8 cellular contexts compared by ENCODE assay signal in genomic region chr5:181169459-181170236, GRCh38.
DNase-seq lines count a peak whose midpoint lies in the region; TF ChIP-seq lines count a peak whose summit lies in the region.
"Not testable (repeated sequence)": the region's sequence is repeated elsewhere in the genome, so short reads cannot be mapped to it uniquely, and the experiment has no call there.

No MANE protein-coding gene starts in this region.

- POLR2A ChIA-PET in AG04449 (lab: Yijun Ruan, JAX): not testable (repeated sequence)

- peak overlapping the region; percentile 43 for H3K4me3 ChIP-seq in AG04449 (ENCODE audit: low read depth, low read length)

- DNase-seq in AG04449 (ENCODE audit: low read depth, low spot score): not testable (repeated sequence)
- DNase-seq in GM19238 (ENCODE audit: insufficient read length, low spot score): peak; percentile 11
- DNase-seq in HuH-7 (ENCODE audit: low spot score): peak; percentile 63
- DNase-seq in activated CD8-positive, alpha-beta memory T cell treated with anti-CD3 and anti-CD28 coated beads for 4 hours (ENCODE audit: low read depth in 2 of 2): peak; percentile 45 to 57
- peak; percentile 71 for DNase-seq in cerebellar cortex (ENCODE audit: low spot score)
- DNase-seq in iris pigment epithelial cell (ENCODE audit: low read depth): peak; percentile 74
- DNase-seq in stimulated activated CD4-positive, alpha-beta T cell treated with anti-CD3 and anti-CD28 coated beads, Interleukin-15, amount 100 ng/mL, for 24 hours: peak; percentile 91

- 0 out of 2 replicates have a peak, but pooled peaks have one; percentile 18 for TF ChIP-seq POLR2A in Raji (IDR thresholded peaks at IDR 0.05; ENCODE audit: insufficient read depth, low read depth, low read length)

- TF ChIP-seq CTCF in AG04449 (IDR thresholded peaks at IDR 0.05; ENCODE audit: insufficient read depth, low read length, missing control alignments): not testable (repeated sequence)

- CTCF ChIA-PET in AG04449 (lab: Yijun Ruan, JAX): interaction anchor here (2.3 kb wide), 1 partner anchor 15 kb away, joined by 11 read pairs; no protein-coding TSS in a partner anchor
